Comparison of ENCODE assay signal across 21 cellular contexts in genomic region chr10:92894081-92894480, GRCh38.
"Had no signal": no experiment of that assay in that cellular context is flagged by ENCODE, and none has a peak within 500 bp of the region (broad histone marks: within the 10 kb centered on the region; RNA-seq: fewer than 3 reads in every experiment).

No MANE protein-coding gene starts in this region.

- H3K27me3 Mint-ChIP-seq: activated CD4-positive, alpha-beta memory T cell treated with anti-CD3 and anti-CD28 coated beads for 36 hours; activated CD4-positive, alpha-beta T cell treated with anti-CD3 and anti-CD28 coated beads for 36 hours; activated CD8-positive, alpha-beta memory T cell treated with anti-CD3 and anti-CD28 coated beads, Interleukin-2, amount 10 ng/mL, durations not matched to agents 7 days and 5 days; activated naive CD8-positive, alpha-beta T cell treated with anti-CD3 and anti-CD28 coated beads, Interleukin-2, amount 50 U/mL, for 24 hours had no signal

- H3K27me3 ChIP-seq: dorsolateral prefrontal cortex, stomach, testis, upper lobe of right lung had no signal

- ATAC-seq: activated CD4-positive, alpha-beta T cell treated with anti-CD3 and anti-CD28 coated beads for 36 hours; activated CD8-positive, alpha-beta memory T cell treated with anti-CD3 and anti-CD28 coated beads, Interleukin-2, amount 10 ng/mL, durations not matched to agents 7 days and 5 days; activated naive CD8-positive, alpha-beta T cell treated with anti-CD3 and anti-CD28 coated beads, Interleukin-2, amount 50 U/mL, for 24 hours; right cardiac atrium; upper lobe of right lung had no signal

- H3K36me3 Mint-ChIP-seq: activated CD4-positive, alpha-beta memory T cell treated with anti-CD3 and anti-CD28 coated beads for 36 hours had no signal

- H3K27ac Mint-ChIP-seq: activated CD4-positive, alpha-beta memory T cell treated with anti-CD3 and anti-CD28 coated beads for 36 hours; activated CD4-positive, alpha-beta T cell treated with anti-CD3 and anti-CD28 coated beads for 36 hours; activated CD8-positive, alpha-beta memory T cell treated with anti-CD3 and anti-CD28 coated beads, Interleukin-2, amount 10 ng/mL, durations not matched to agents 7 days and 5 days; activated naive CD4-positive, alpha-beta T cell treated with anti-CD3 and anti-CD28 coated beads for 36 hours; activated naive CD8-positive, alpha-beta T cell treated with anti-CD3 and anti-CD28 coated beads, Interleukin-2, amount 50 U/mL, for 24 hours; activated T-helper 2 cell treated with anti-CD3 and anti-CD28 coated beads, Interferon-gamma antibody, Interleukin-2, Interleukin-4, amounts not matched to agents 10 μg/mL and 5 μg/mL and 100 μg/mL, durations not matched to agents 14 hours and 24 hours and 36 hours; endodermal cell; nephron; T-helper 1 cell treated with Interleukin-12 subunit alpha and Interleukin-12 subunit beta and Interleukin-4 antibody, amounts not matched to agents 30 μg/mL and 1 μg/mL, for 36 hours had no signal

- DNase-seq: activated CD4-positive, alpha-beta memory T cell treated with anti-CD3 and anti-CD28 coated beads for 36 hours; activated CD4-positive, alpha-beta T cell treated with anti-CD3 and anti-CD28 coated beads for 36 hours; activated CD8-positive, alpha-beta memory T cell treated with anti-CD3 and anti-CD28 coated beads, Interleukin-2, amount 10 ng/mL, durations not matched to agents 7 days and 5 days; activated naive CD4-positive, alpha-beta T cell treated with anti-CD3 and anti-CD28 coated beads for 36 hours; activated naive CD8-positive, alpha-beta T cell treated with anti-CD3 and anti-CD28 coated beads, Interleukin-2, amount 50 U/mL, for 24 hours; activated T-cell treated with anti-CD3 and anti-CD28 coated beads, Interleukin-2, amount 50 U/mL, for 1 hour; aorta; dorsolateral prefrontal cortex; endodermal cell; kidney glomerular epithelial cell; nucleus accumbens; posterior cingulate gyrus; right cardiac atrium; stomach; testis; upper lobe of right lung; WERI-Rb-1 had no signal

- H3K4me1 Mint-ChIP-seq: activated CD8-positive, alpha-beta memory T cell treated with anti-CD3 and anti-CD28 coated beads, Interleukin-2, amount 10 ng/mL, durations not matched to agents 7 days and 5 days; nephron had no signal

- H3K27ac ChIP-seq: dorsolateral prefrontal cortex, skin epidermis, stomach, testis, upper lobe of right lung, WERI-Rb-1 had no signal

- H3K9me3 Mint-ChIP-seq: activated CD4-positive, alpha-beta memory T cell treated with anti-CD3 and anti-CD28 coated beads for 36 hours; activated naive CD4-positive, alpha-beta T cell treated with anti-CD3 and anti-CD28 coated beads for 36 hours; activated naive CD8-positive, alpha-beta T cell treated with anti-CD3 and anti-CD28 coated beads, Interleukin-2, amount 50 U/mL, for 24 hours; activated T-helper 2 cell treated with anti-CD3 and anti-CD28 coated beads, Interferon-gamma antibody, Interleukin-2, Interleukin-4, amounts not matched to agents 10 μg/mL and 5 μg/mL and 100 μg/mL, durations not matched to agents 14 hours and 24 hours and 36 hours; endodermal cell; nephron; T-helper 1 cell treated with Interleukin-12 subunit alpha and Interleukin-12 subunit beta and Interleukin-4 antibody, amounts not matched to agents 30 μg/mL and 1 μg/mL, for 36 hours had no signal

- H3K4me3 ChIP-seq: dorsolateral prefrontal cortex, skin epidermis, stomach, testis, upper lobe of right lung had no signal

- H3K36me3 ChIP-seq: upper lobe of right lung had no signal

- H3K4me3 Mint-ChIP-seq: activated CD4-positive, alpha-beta memory T cell treated with anti-CD3 and anti-CD28 coated beads for 36 hours; activated CD4-positive, alpha-beta T cell treated with anti-CD3 and anti-CD28 coated beads for 36 hours; activated CD8-positive, alpha-beta memory T cell treated with anti-CD3 and anti-CD28 coated beads, Interleukin-2, amount 10 ng/mL, durations not matched to agents 7 days and 5 days; activated naive CD4-positive, alpha-beta T cell treated with anti-CD3 and anti-CD28 coated beads for 36 hours; activated naive CD8-positive, alpha-beta T cell treated with anti-CD3 and anti-CD28 coated beads, Interleukin-2, amount 50 U/mL, for 24 hours; endodermal cell; nephron; T-helper 1 cell treated with Interleukin-12 subunit alpha and Interleukin-12 subunit beta and Interleukin-4 antibody, amounts not matched to agents 30 μg/mL and 1 μg/mL, for 36 hours had no signal

- H3K4me1 ChIP-seq: testis had no signal
